ENCODE assay signal across 1 cellular context in the genomic region with DNA sequence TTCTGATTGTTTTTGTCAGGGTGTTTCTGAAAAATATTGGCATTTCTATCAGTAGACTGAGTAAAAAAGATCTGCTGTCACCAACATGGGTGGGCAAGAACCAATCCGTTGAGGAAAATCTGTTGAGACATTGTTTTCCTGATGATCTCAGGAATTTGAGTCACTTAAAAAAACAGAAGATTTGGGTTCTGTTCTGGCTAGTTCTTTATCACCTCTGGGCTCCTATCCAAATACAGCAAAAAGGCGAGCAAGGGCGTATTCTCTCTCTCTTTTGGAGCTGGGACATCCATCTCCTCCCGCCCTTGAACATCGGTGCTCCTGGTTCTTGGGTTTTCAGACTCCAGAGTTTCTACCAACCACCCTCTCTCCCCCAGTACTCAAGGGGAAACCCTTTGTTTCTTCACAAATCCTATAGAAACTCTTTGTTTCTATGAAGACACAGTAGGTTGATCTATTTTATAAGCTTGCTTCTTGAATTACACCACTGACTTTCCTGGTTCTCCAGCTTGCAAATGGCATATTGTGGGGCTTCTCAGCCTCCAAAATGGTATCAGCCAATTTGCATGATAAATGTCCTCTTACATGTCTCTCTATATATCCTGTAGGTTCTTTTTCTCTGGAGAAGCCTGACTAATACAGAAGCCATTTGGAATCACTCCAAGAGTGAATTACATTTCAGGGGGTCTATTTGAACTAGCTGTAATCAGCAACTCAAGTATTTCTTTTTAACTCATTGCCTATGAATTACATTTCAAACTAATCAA.
TF ChIP-seq lines count a peak whose summit lies in the region.

No MANE protein-coding gene starts in this region.

TF ChIP-seq in H1, 55 proteins besides CTCF, POLR2A, EP300 and RAD21:
- TF ChIP-seq FOSL1 (IDR thresholded peaks at IDR 0.05; ENCODE audit: insufficient read depth, low read depth, low read length) (no peak), CEBPB (IDR thresholded peaks at IDR 0.05; ENCODE audit: low read depth, low read length) (no peak), TEAD4 (IDR thresholded peaks at IDR 0.05; ENCODE audit: low read depth, low read length) (no peak), CHD2 (IDR thresholded peaks at IDR 0.05; ENCODE audit: low read length) (no peak), POU5F1 (IDR thresholded peaks at IDR 0.05; ENCODE audit: low read depth, low read length) (no peak), SP2 (IDR thresholded peaks at IDR 0.05; ENCODE audit: low read length) (no peak), PHF8 (conservative IDR thresholded peaks at IDR 0.05; ENCODE audit: low read depth, low read length) (no peak), CREB1 (IDR thresholded peaks at IDR 0.05) (no peak), TBP (IDR thresholded peaks at IDR 0.05; ENCODE audit: low read depth, low read length) (no peak), RFX5 (IDR thresholded peaks at IDR 0.05; ENCODE audit: borderline replicate concordance, low read depth, low read length) (no peak), NANOG (IDR thresholded peaks at IDR 0.05; ENCODE audit: insufficient read depth, low read depth, low read length, poor library complexity, severe bottlenecking) (no peak), ASH2L (IDR thresholded peaks at IDR 0.05; ENCODE audit: low read length) (no peak), RNF2 (IDR thresholded peaks at IDR 0.05; ENCODE audit: borderline replicate concordance, low read depth, low read length, missing control alignments, poor library complexity, severe bottlenecking) (no peak), YY1 (IDR thresholded peaks at IDR 0.05; ENCODE audit: low read depth, low read length) (no peak), NRF1 (IDR thresholded peaks at IDR 0.05; ENCODE audit: low read depth, low read length) (no peak)
- TF ChIP-seq, protein P1, sequence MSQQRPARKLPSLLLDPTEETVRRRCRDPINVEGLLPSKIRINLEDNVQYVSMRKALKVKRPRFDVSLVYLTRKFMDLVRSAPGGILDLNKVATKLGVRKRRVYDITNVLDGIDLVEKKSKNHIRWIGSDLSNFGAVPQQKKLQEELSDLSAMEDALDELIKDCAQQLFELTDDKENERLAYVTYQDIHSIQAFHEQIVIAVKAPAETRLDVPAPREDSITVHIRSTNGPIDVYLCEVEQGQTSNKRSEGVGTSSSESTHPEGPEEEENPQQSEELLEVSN (IDR thresholded peaks at IDR 0.05) = no peak
- TF ChIP-seq, protein P2, sequence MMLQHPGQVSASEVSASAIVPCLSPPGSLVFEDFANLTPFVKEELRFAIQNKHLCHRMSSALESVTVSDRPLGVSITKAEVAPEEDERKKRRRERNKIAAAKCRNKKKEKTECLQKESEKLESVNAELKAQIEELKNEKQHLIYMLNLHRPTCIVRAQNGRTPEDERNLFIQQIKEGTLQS (IDR thresholded peaks at IDR 0.05; ENCODE audit: insufficient read depth, low read depth, low read length) = no peak
